Comparison of ENCODE assay signal across 30 cellular contexts in the genomic region with DNA sequence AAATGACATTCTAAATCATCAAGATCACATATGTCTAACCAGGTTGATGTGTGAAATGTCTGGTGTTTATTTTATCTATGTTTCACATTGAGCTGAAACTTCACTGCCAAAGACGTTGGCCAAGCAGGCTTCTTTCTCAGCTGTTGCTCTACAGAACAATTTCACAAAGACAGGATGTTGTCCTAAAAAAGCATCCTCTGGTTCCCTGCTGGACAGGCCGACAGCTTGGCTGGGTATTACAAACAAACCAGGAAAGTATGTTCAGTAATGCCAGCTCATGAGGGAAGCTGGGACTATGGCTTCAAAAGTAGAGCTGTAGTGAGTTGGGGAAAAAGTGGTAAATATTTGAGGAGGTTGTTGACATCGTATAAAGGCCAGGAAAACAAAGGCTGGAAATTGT.
"Had no signal": no experiment of that assay in that cellular context is flagged by ENCODE, and none has a peak within 500 bp of the region (broad histone marks: within the 10 kb centered on the region; RNA-seq: fewer than 3 reads in every experiment).

No MANE protein-coding gene starts in this region.

- H3K9me3 ChIP-seq: adrenal gland, body of pancreas, colonic mucosa, mucosa of descending colon, testis, transverse colon, uterus had no signal

- H3K36me3 ChIP-seq: adrenal gland, colonic mucosa, transverse colon, uterus had no signal

- H3K36me3 Mint-ChIP-seq: activated naive CD8-positive, alpha-beta T cell; immature natural killer cell had no signal

- ATAC-seq: activated CD4-positive, alpha-beta T cell treated with anti-CD3 and anti-CD28 coated beads for 36 hours; body of pancreas; effector memory CD8-positive, alpha-beta T cell; esophagus mucosa; left lobe of liver; mucosa of descending colon; sciatic nerve; stimulated activated naive CD8-positive, alpha-beta T cell treated with anti-CD3 and anti-CD28 coated beads, Interleukin-15, Interleukin-2, amounts not matched to agents 100 U/mL and 50 U/mL, for 24 hours had no signal

- H3K27ac ChIP-seq: adrenal gland, body of pancreas, colonic mucosa, testis, transverse colon, uterus had no signal

- H3K4me3 Mint-ChIP-seq: activated CD4-positive, alpha-beta T cell treated with anti-CD3 and anti-CD28 coated beads for 36 hours; activated naive CD8-positive, alpha-beta T cell; effector memory CD8-positive, alpha-beta T cell; immature natural killer cell; nephron had no signal

- H3K9me3 Mint-ChIP-seq: effector memory CD8-positive, alpha-beta T cell; nephron had no signal

- H3K4me3 ChIP-seq: adrenal gland, body of pancreas, colonic mucosa, lung, mucosa of descending colon, skin epidermis, testis, transverse colon, uterus had no signal

- DNase-seq: activated CD4-positive, alpha-beta T cell treated with anti-CD3 and anti-CD28 coated beads for 36 hours; activated CD4-positive, alpha-beta T cell treated with anti-CD3 and anti-CD28 coated beads, Interleukin-2, amount 50 U/mL, for 4 hours; activated CD4-positive, CD25-positive, alpha-beta regulatory T cell; activated CD8-positive, alpha-beta memory T cell treated with anti-CD3 and anti-CD28 coated beads for 24 hours; activated effector memory CD4-positive, alpha-beta T cell treated with Interleukin-2 at 50 U/mL for 16 hours; activated naive CD4-positive, alpha-beta T cell treated with Interleukin-2 at 50 U/mL for 16 hours; adrenal gland; body of pancreas; cerebellar nuclear complex; colonic mucosa; effector memory CD8-positive, alpha-beta T cell; head of caudate nucleus; hypothalamus; immature natural killer cell; mesendoderm; mucosa of descending colon; posterior cingulate gyrus; stimulated activated CD4-positive, alpha-beta T cell treated with anti-CD3 and anti-CD28 coated beads, Interleukin-12 subunit alpha, Interleukin-12 subunit beta, amount 100 ng/mL, for 4 hours; stimulated activated CD4-positive, alpha-beta T cell treated with anti-CD3 and anti-CD28 coated beads, Interleukin-4, amount 100 ng/mL, for 1 hour; stimulated activated naive CD8-positive, alpha-beta T cell treated with anti-CD3 and anti-CD28 coated beads, Interleukin-15, Interleukin-2, amounts not matched to agents 100 U/mL and 50 U/mL, for 24 hours; testis; transverse colon; uterus had no signal

- H3K27ac Mint-ChIP-seq: activated CD4-positive, alpha-beta T cell treated with anti-CD3 and anti-CD28 coated beads for 36 hours; activated naive CD8-positive, alpha-beta T cell; effector memory CD8-positive, alpha-beta T cell; immature natural killer cell; nephron had no signal

- H3K4me1 Mint-ChIP-seq: activated CD4-positive, alpha-beta T cell treated with anti-CD3 and anti-CD28 coated beads for 36 hours; immature natural killer cell; nephron had no signal

- H3K27me3 ChIP-seq: adrenal gland, body of pancreas, colonic mucosa, testis, transverse colon, uterus had no signal

- H3K4me1 ChIP-seq: adrenal gland, uterus had no signal
